In the genomic region with DNA sequence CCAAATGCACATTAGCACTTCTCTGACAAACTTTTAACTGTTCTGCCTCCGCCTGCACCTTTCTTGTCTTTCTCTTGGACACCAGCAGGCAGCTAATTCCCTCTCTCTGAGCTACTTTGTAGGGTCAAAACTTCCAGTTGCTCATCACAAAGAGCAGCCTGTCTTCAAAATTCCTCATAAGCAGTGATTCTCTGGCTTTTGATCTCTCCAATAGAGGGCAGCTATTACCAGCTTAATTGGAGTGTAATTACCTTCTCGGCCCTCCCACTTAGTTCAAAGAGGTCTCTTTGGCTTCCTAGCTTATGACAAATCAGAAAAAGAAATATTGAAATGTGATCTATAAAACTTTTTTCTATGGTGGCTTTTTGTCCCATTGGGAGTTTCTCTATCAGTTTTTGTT, we compare ENCODE assay signal across 9 cellular contexts. TPM values are rescaled to one million over a fixed set of nuclear protein-coding genes. Genes with fewer than 3 reads are reported as not detected.
DNase-seq lines count a peak whose midpoint lies in the region; ATAC-seq, FAIRE-seq and TF ChIP-seq lines count a peak whose summit lies in the region.
"Had no signal": no experiment of that assay in that cellular context is flagged by ENCODE, and none has a peak within 500 bp of the region (broad histone marks: within the 10 kb centered on the region; RNA-seq: fewer than 3 reads in every experiment).

No MANE protein-coding gene starts in this region.

- no peaks in the 10 kb centered on the region for H4K20me1 ChIP-seq in GM12878 (ENCODE audit: control insufficient read depth, insufficient read depth)

- ATAC-seq in CD8-positive, alpha-beta T cell, result no peak
- ATAC-seq in GM12878 (no peak), HG03432 (IDR thresholded peaks at IDR 0.05; ENCODE audit: unreplicated experiment) (no peak), GM21447 (IDR thresholded peaks at IDR 0.05; ENCODE audit: unreplicated experiment) (no peak)

- intact Hi-C loops in CD8-positive, alpha-beta T cell (cut with DNase I, micrococcal nuclease), result loop anchor here (1.0 to 2.0 kb wide), 3 partner anchors 59 to 102 kb away; no protein-coding TSS in a partner anchor
- intact Hi-C loops in GM12878 (cut with micrococcal nuclease; ENCODE audit: unreplicated experiment), result loop anchor here (2.0 to 5.0 kb wide), 2 partner anchors 101 to 173 kb away; no protein-coding TSS in a partner anchor
- intact Hi-C loops in lower leg skin (cut with DNase I; ENCODE audit: low total_unique reads), result no loop called here

- no peak for TF ChIP-seq EP300 in Ishikawa (IDR thresholded peaks at IDR 0.05; ENCODE audit: borderline replicate concordance)
- no peak for TF ChIP-seq EP300 in GM12878 (IDR thresholded peaks at IDR 0.05; ENCODE audit: borderline replicate concordance in 1 of 2, control insufficient read depth in 1 of 2, low read depth in 2 of 2, low read length in 2 of 2)

- no peak overlapping the region for H3K4me3 ChIP-seq in CD8-positive, alpha-beta T cell (ENCODE audit: low read depth, low read length)
- H3K4me3 ChIP-seq in GM12878 (no peak overlapping the region), liver (ENCODE audit: low read depth in 1 of 3, low read length in 3 of 3) (no peak overlapping the region), lower leg skin (ENCODE audit: low read depth, poor library complexity, severe bottlenecking) (no peak overlapping the region)

- TF ChIP-seq POLR2A in GM12878 (IDR thresholded peaks at IDR 0.05; ENCODE audit: low read depth, low read length) (no peak), lower leg skin (IDR thresholded peaks at IDR 0.05) (no peak)

- H3K4me1 ChIP-seq in CD8-positive, alpha-beta T cell (ENCODE audit: insufficient read depth, low read length), result no peaks in the 10 kb centered on the region
- H3K4me1 ChIP-seq in GM12878 (ENCODE audit: control insufficient read depth, insufficient read depth, low read length) (no peaks in the 10 kb centered on the region), liver (ENCODE audit: control insufficient read depth in 4 of 4, insufficient read depth in 4 of 4, low read length in 3 of 4) (peaks cover 2 to 15% (median 13%) of the 10 kb centered on the region in 4 donors)

- no peaks in the 10 kb centered on the region for H3K9me3 Mint-ChIP-seq in CD8-positive, alpha-beta T cell
- H3K9me3 Mint-ChIP-seq: activated CD4-positive, alpha-beta T cell treated with anti-CD3 and anti-CD28 coated beads, Interleukin-2, amount 10 ng/mL, durations not matched to agents 7 days and 5 days had no signal

- in situ Hi-C loops in GM12878 (cut with MboI), result no loop called here

- no peak overlapping the region for H3K27ac Mint-ChIP-seq in CD8-positive, alpha-beta T cell
- H3K27ac Mint-ChIP-seq: activated CD4-positive, alpha-beta T cell treated with anti-CD3 and anti-CD28 coated beads, Interleukin-2, amount 10 ng/mL, durations not matched to agents 7 days and 5 days had no signal

- POLR2A ChIA-PET in CD8-positive, alpha-beta T cell (lab: Charles Lee), result no interaction called here
- POLR2A ChIA-PET in GM12878 (lab: Charles Lee), result interaction anchor here (0.7 to 2.3 kb wide), 5 partner anchors 12 to 65 kb away, joined by 3 to 9 read pairs (median 4); no protein-coding TSS in a partner anchor

- H2AFZ ChIP-seq in GM12878 (ENCODE audit: control insufficient read depth, low read depth, low read length), result no peak overlapping the region

- CTCF ChIA-PET in CD8-positive, alpha-beta T cell (lab: Charles Lee), result interaction anchor here (0.9 to 14.0 kb wide), 9 partner anchors 9 to 119 kb away, joined by 3 to 166 read pairs (median 5); no protein-coding TSS in a partner anchor
- CTCF ChIA-PET in GM12878 (lab: Yijun Ruan, JAX), result interaction anchor here (0.7 to 12.1 kb wide), 23 partner anchors 9 to 186 kb away, joined by 3 to 149 read pairs (median 6); a partner anchor contains a TSS

- H3K4me3 Mint-ChIP-seq in CD8-positive, alpha-beta T cell, result no peak overlapping the region
- H3K4me3 Mint-ChIP-seq: activated CD4-positive, alpha-beta T cell treated with anti-CD3 and anti-CD28 coated beads, Interleukin-2, amount 10 ng/mL, durations not matched to agents 7 days and 5 days had no signal

- peaks cover 5% of the 10 kb centered on the region for H3K4me1 Mint-ChIP-seq in CD8-positive, alpha-beta T cell (ENCODE audit: low read depth)

- peak; percentile 34 for TF ChIP-seq CTCF in CD8-positive, alpha-beta T cell (IDR thresholded peaks at IDR 0.05)
- peak; percentile 25 to 39 (median 28); a peak in 4 of 6 replicates for TF ChIP-seq CTCF in GM12878 (IDR thresholded peaks at IDR 0.05 in 2 of 3, conservative IDR thresholded peaks at IDR 0.05 in 1 of 3; ENCODE audit: control insufficient read depth in 2 of 3, extremely low read depth in 1 of 3, insufficient read depth in 1 of 3, low read depth in 3 of 3, low read length in 3 of 3)
- TF ChIP-seq CTCF in liver (IDR thresholded peaks at IDR 0.05; ENCODE audit: low read depth, low read length, missing input control), result peak; percentile 62
- TF ChIP-seq CTCF in lower leg skin (IDR thresholded peaks at IDR 0.05), result no peak

- H3K4me2 ChIP-seq in GM12878 (ENCODE audit: control insufficient read depth, insufficient read depth), result no peak overlapping the region

- H3K27me3 ChIP-seq in CD8-positive, alpha-beta T cell (ENCODE audit: insufficient read depth, low read length), result no peaks in the 10 kb centered on the region
- H3K27me3 ChIP-seq in GM12878 (replicated peaks in 1 of 2; ENCODE audit: control insufficient read depth in 2 of 2, insufficient read depth in 2 of 2, low read length in 1 of 2), result no peaks in the 10 kb centered on the region
- H3K27me3 ChIP-seq in liver (ENCODE audit: control insufficient read depth in 4 of 4, insufficient read depth in 4 of 4, low read length in 3 of 4), result no peaks in the 10 kb centered on the region

- TF ChIP-seq RAD21 in Ishikawa (IDR thresholded peaks at IDR 0.05; ENCODE audit: low read depth) (peak; percentile 40), GM12878 (IDR thresholded peaks at IDR 0.05; ENCODE audit: insufficient read depth, low read depth, low read length) (peak; percentile 57), liver (IDR thresholded peaks at IDR 0.05) (peak; percentile 89 to 91)

- no peaks in the 10 kb centered on the region for H3K36me3 ChIP-seq in CD8-positive, alpha-beta T cell (ENCODE audit: insufficient read depth, low read length)
- no peaks in the 10 kb centered on the region for H3K36me3 ChIP-seq in GM12878 (ENCODE audit: control insufficient read depth in 2 of 2, insufficient read depth in 2 of 2, low read length in 1 of 2)
- H3K36me3 ChIP-seq in liver (ENCODE audit: control insufficient read depth in 4 of 4, insufficient read depth in 3 of 4, low read depth in 1 of 4, low read length in 3 of 4), result no peaks in the 10 kb centered on the region

- DNase-seq in CD8-positive, alpha-beta T cell, result no peak
- DNase-seq in GM12878 (ENCODE audit: low read depth, low spot score), result no peak
- no peak for DNase-seq in stimulated activated CD4-positive, alpha-beta T cell treated with anti-CD3 and anti-CD28 coated beads, Interleukin-4, amount 100 ng/mL, for 4 hours
- DNase-seq in lower leg skin (ENCODE audit: low spot score in 2 of 2), result no peak
- DNase-seq: activated CD4-positive, alpha-beta T cell treated with anti-CD3 and anti-CD28 coated beads, Interleukin-2, amount 10 ng/mL, durations not matched to agents 7 days and 5 days had no signal

- no peaks in the 10 kb centered on the region for H3K27me3 Mint-ChIP-seq in CD8-positive, alpha-beta T cell (ENCODE audit: low read depth)

- H3K9me3 ChIP-seq in CD8-positive, alpha-beta T cell (ENCODE audit: low read length), result no peaks in the 10 kb centered on the region
- no peaks in the 10 kb centered on the region for H3K9me3 ChIP-seq in GM12878 (replicated peaks; ENCODE audit: control insufficient read depth, insufficient read depth, low read length)
- H3K9me3 ChIP-seq in liver (ENCODE audit: control insufficient read depth in 4 of 4, low read length in 3 of 4), result no peaks in the 10 kb centered on the region

- no TSS peak for BruUV-seq in GM12878 (replicated peaks; lab: Mats Ljungman, UMichigan)

- FAIRE-seq in GM12878 (lab: Jason Lieb, UNC), result no peak

- no peak overlapping the region for H3K9ac ChIP-seq in GM12878 (ENCODE audit: control insufficient read depth, insufficient read depth, low read length)
- no peak overlapping the region for H3K9ac ChIP-seq in liver (ENCODE audit: low read depth in 1 of 2, low read length in 2 of 2)

- RAD21 ChIA-PET in GM12878 (lab: Charles Lee; ENCODE audit: unreplicated experiment), result interaction anchor here (0.9 to 4.8 kb wide), 13 partner anchors 9 to 102 kb away, joined by 3 to 41 read pairs (median 6); a partner anchor contains a TSS

- SMC1A ChIA-PET in GM12878 (lab: Charles Lee; ENCODE audit: uncharacterized antibody, unreplicated experiment), result interaction anchor here (0.7 to 14.0 kb wide), 24 partner anchors 8 to 105 kb away, joined by 3 to 187 read pairs (median 5); no protein-coding TSS in a partner anchor

- WGBS in GM12878 (ENCODE audit: insufficient coverage, insufficient replicate concordance, low lambda C conversion rate, missing lambda C conversion rate), result 62% methylated on average over 2 of the region's 2 CpGs
- WGBS in liver, result 54% methylated on average over 2 of the region's 2 CpGs
- 60 to 63% methylated on average over 2 of the region's 2 CpGs for WGBS in lower leg skin, 2 donors

- no peaks in the 10 kb centered on the region for H3K79me2 ChIP-seq in GM12878 (ENCODE audit: control insufficient read depth, insufficient read depth, low read length)

- H3K27ac ChIP-seq in CD8-positive, alpha-beta T cell (ENCODE audit: low read depth, low read length), result no peak overlapping the region
- no peak overlapping the region for H3K27ac ChIP-seq in GM12878 (ENCODE audit: control insufficient read depth, insufficient read depth)
- no peak overlapping the region for H3K27ac ChIP-seq in liver (ENCODE audit: low read depth in 1 of 2, low read length in 2 of 2)

- H3K36me3 Mint-ChIP-seq in CD8-positive, alpha-beta T cell, result no peaks in the 10 kb centered on the region

RNA-seq across cellular contexts. Expression of a gene that starts 43.6 kb away (rescaled TPM):
- 10 to 100 TPM; 82.9 to 91.0 TPM for total RNA-seq in CD8-positive, alpha-beta T cell
- 48.5 and 52.7 TPM in 2 replicates for total RNA-seq in GM12878 (2013; cell fraction: nucleolus; rRNA removed)
- total RNA-seq in GM12878 (2014; rRNA removed), result 36.1 and 37.4 TPM in 2 replicates
- 98.9 and 101 TPM in 2 replicates for total RNA-seq in GM12878 (2014; rRNA removed; fragmentation: Illumina TruSeq; extraction: Trizol)
- total RNA-seq in GM12878 (2021), result 108 and 116 TPM in 2 replicates
- polyA plus RNA-seq in GM12878 (2011; ENCODE audit: low read depth), result 38.4 TPM
- 241 and 256 TPM in 2 replicates for polyA plus RNA-seq in GM12878 (2011; rRNA removed)
- polyA plus RNA-seq in GM12878 (2011; cell fraction: cytosol; rRNA removed), result 195 and 228 TPM in 2 replicates
- 62.2 and 64.1 TPM in 2 replicates for polyA plus RNA-seq in GM12878 (2011; cell fraction: nucleus; rRNA removed)
- polyA plus RNA-seq in GM12878 (2012), result 58.1 and 60.0 TPM in 2 replicates
- polyA plus RNA-seq in GM12878 (2014; fragmentation: Illumina TruSeq; extraction: Trizol), result 143 and 150 TPM in 2 replicates
- polyA plus RNA-seq in GM12878 (2014; fragmentation: Nextera tagmentation; extraction: Ambion mirVana), result 10 to 100 TPM; 24.1 to 26.4 TPM
- 73.1 and 73.5 TPM in 2 replicates for polyA plus RNA-seq in GM12878 (2014; rRNA removed)
- polyA plus RNA-seq in GM12878 (2016; fragmentation: Nextera tagmentation; extraction: Ambion mirVana), result 10 to 100 TPM; 10.3 to 10.5 TPM
- polyA minus RNA-seq in GM12878 (2011; rRNA and poly(A)+ RNA removed), result 209 and 261 TPM in 2 replicates
- polyA minus RNA-seq in GM12878 (2011; cell fraction: cytosol; rRNA and poly(A)+ RNA removed), result 141 and 153 TPM in 2 replicates
- polyA minus RNA-seq in GM12878 (2011; cell fraction: nucleus; rRNA and poly(A)+ RNA removed), result 34.8 and 64.1 TPM in 2 replicates
- total RNA-seq in liver, result 100 to 1,000 TPM in 1 of 2 donors, 10 to 100 TPM in 1; 66.4 to 101 TPM
- 10 to 100 TPM; 13.6 to 56.8 TPM for polyA plus RNA-seq in liver
- 100 to 1,000 TPM in 3 of 4 donors, 10 to 100 TPM in 1; 88.6 to 136 (median 114) TPM for total RNA-seq in lower leg skin

Comparison
In these comparisons a context has a peak if more than half of its experiments do, and no peak if none do; other contexts are left out.
1. CTCF ChIP-seq: peak in CD8-positive, alpha-beta T cell (single experiment), GM12878 (3 of 3) and liver (single experiment); none in lower leg skin (0 of 3).